ENCODE assay signal across 1 cellular context in the genomic region with DNA sequence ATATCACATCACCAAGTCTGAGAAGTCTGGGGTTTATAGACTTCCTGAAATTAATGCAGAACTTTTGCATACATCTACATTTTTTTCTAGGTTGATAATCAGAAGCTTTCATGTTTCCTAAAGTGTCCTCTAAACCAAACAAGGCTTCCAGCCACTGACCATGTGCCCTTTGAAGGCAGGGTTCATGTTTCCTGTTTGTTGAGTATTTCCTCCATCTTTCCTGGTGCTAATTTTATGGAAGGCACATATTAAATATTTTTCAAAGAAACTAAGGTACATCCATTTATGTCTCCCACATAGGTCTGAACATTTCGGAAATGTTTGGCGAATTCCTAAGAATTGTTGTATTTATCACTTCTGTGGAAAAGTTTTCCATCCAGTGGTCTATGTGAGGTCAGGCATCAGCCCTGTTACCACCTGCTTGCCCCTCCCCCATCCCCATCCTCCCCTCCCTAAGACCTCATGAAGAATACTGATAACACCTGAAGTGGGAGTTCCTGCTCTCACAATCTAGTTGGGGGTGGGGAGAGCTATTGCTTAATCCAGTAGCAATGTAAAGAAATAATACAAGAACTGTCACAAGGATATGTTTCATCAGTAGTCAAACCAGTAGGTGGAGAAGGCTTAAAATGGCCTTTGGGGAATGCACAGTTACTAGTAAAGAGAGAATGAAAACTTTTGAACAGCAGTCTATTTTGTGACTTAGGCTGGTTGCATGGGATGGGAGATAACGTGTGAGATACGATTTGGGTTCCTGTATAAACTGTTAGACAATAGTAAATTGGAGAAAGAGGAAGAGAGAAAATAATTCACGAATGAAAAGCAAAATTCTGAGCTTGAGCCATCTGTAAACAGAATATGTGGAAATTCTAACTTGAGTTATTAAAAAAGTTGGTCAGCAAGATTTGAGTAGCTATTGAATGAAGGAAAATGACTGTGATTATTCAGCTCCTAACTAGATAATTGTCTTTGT.
TF ChIP-seq lines count a peak whose summit lies in the region.

No MANE protein-coding gene starts in this region.

TF ChIP-seq in A549, 52 proteins besides CTCF, POLR2A, EP300 and RAD21:
- TF ChIP-seq KDM5A (IDR thresholded peaks at IDR 0.05) (no peak), NFE2L2 (conservative IDR thresholded peaks at IDR 0.05; ENCODE audit: low read length) (no peak), FOSL2 (IDR thresholded peaks at IDR 0.05) (no peak), FOSL2 (CRISPR knock-in tag; IDR thresholded peaks at IDR 0.05) (no peak), SMC3 (IDR thresholded peaks at IDR 0.05) (no peak), BCL3 (IDR thresholded peaks at IDR 0.05) (no peak), PHF8 (IDR thresholded peaks at IDR 0.05; ENCODE audit: borderline replicate concordance, low read depth) (no peak), ZSCAN20 (CRISPR knock-in tag; IDR thresholded peaks at IDR 0.05) (no peak)
